In genomic region chr19:15280915-15281683, GRCh38 we compare ENCODE assay signal across 8 cellular contexts. TPM values are rescaled to one million over a fixed set of nuclear protein-coding genes. Genes with fewer than 3 reads are reported as not detected.
DNase-seq lines count a peak whose midpoint lies in the region; ATAC-seq and TF ChIP-seq lines count a peak whose summit lies in the region.

No MANE protein-coding gene starts in this region.

- H3K9me3 Mint-ChIP-seq in CD4-positive, alpha-beta T cell, result no peaks in the 10 kb centered on the region
- H3K9me3 Mint-ChIP-seq in naive thymus-derived CD8-positive, alpha-beta T cell, result no peaks in the 10 kb centered on the region
- no peaks in the 10 kb centered on the region for H3K9me3 Mint-ChIP-seq in T-helper 2 cell treated with Interferon-gamma antibody and Interleukin-4, amounts not matched to agents 5 μg/mL and 100 μg/mL, for 36 hours

- peaks cover 100% of the 10 kb centered on the region for H3K79me2 ChIP-seq in SK-N-SH (ENCODE audit: insufficient read depth)

- H3K4me3 ChIP-seq in LNCaP clone FGC (ENCODE audit: low read depth, low read length) (no peak overlapping the region), SK-N-SH (ENCODE audit: low read depth in 2 of 2, low read length in 1 of 2) (no peak overlapping the region), esophagus squamous epithelium (peak overlapping the region in 1 of 4 donors; percentile 23)

- TF ChIP-seq CTCF in CD4-positive, alpha-beta T cell (IDR thresholded peaks at IDR 0.05), result no peak
- peak; percentile 32 for TF ChIP-seq CTCF in LNCaP clone FGC (IDR thresholded peaks at IDR 0.05; ENCODE audit: control insufficient read depth, extremely low read depth, insufficient read depth)
- peak; percentile 43 for TF ChIP-seq CTCF in SK-N-SH (IDR thresholded peaks at IDR 0.05)
- TF ChIP-seq CTCF in esophagus squamous epithelium (IDR thresholded peaks at IDR 0.05), result peak in 2 of 6 experiments; percentile 12 to 27

- H3K27ac ChIP-seq in CD4-positive, alpha-beta T cell (ENCODE audit: low read depth, low read length), result no peak overlapping the region
- H3K27ac ChIP-seq in SK-N-SH (ENCODE audit: low read depth in 2 of 2, low read length in 1 of 2) (peak overlapping the region; percentile 36 to 86; a peak in 3 of 4 replicates), esophagus squamous epithelium (peak overlapping the region; percentile 59 to 84 (median 76))

- no peak overlapping the region for H2AFZ ChIP-seq in SK-N-SH (ENCODE audit: low read depth)

- no peaks in the 10 kb centered on the region for H3K27me3 ChIP-seq in CD4-positive, alpha-beta T cell (ENCODE audit: control insufficient read depth, insufficient read depth, low read length)
- H3K27me3 ChIP-seq in SK-N-SH (ENCODE audit: insufficient read depth), result no peaks in the 10 kb centered on the region
- no peaks in the 10 kb centered on the region for H3K27me3 ChIP-seq in esophagus squamous epithelium

- POLR2A ChIA-PET in CD4-positive, alpha-beta T cell (lab: Charles Lee), result no interaction called here
- POLR2A ChIA-PET in SK-N-SH (lab: Yijun Ruan, JAX), result interaction anchor here (0.5 to 2.6 kb wide), 5 partner anchors 8 to 138 kb away, joined by 3 to 15 read pairs (median 4); partner anchors contain the start of gene AKAP8L
- POLR2A ChIA-PET in naive thymus-derived CD8-positive, alpha-beta T cell (lab: Charles Lee), result interaction anchor here (0.9 kb wide), 1 partner anchor 22 kb away, joined by 3 read pairs; no protein-coding TSS in a partner anchor

- ATAC-seq in CD4-positive, alpha-beta T cell (ENCODE audit: poor library complexity), result no peak
- no peak for ATAC-seq in naive thymus-derived CD8-positive, alpha-beta T cell
- no peak for ATAC-seq in HG02970 (IDR thresholded peaks at IDR 0.05; ENCODE audit: low FRiP score, unreplicated experiment)

- WGBS in SK-N-SH (ENCODE audit: low lambda C conversion rate), result 20% methylated on average over 12 of the region's 12 CpGs
- WGBS in esophagus squamous epithelium, 2 donors, result 20 to 28% methylated on average over 7 to 11 of the region's 12 CpGs

- H3K4me1 Mint-ChIP-seq in CD4-positive, alpha-beta T cell (ENCODE audit: low read depth), result peaks cover 93% of the 10 kb centered on the region
- H3K4me1 Mint-ChIP-seq in naive thymus-derived CD8-positive, alpha-beta T cell, result peaks cover 44 to 98% (median 94%) of the 10 kb centered on the region in 4 donors
- H3K4me1 Mint-ChIP-seq in T-helper 2 cell treated with Interferon-gamma antibody and Interleukin-4, amounts not matched to agents 5 μg/mL and 100 μg/mL, for 36 hours (ENCODE audit: low read depth), result peaks cover 49% of the 10 kb centered on the region

- no peaks in the 10 kb centered on the region for H3K9me3 ChIP-seq in CD4-positive, alpha-beta T cell (ENCODE audit: control insufficient read depth, low read length)
- H3K9me3 ChIP-seq in SK-N-SH, result no peaks in the 10 kb centered on the region
- H3K9me3 ChIP-seq in esophagus squamous epithelium, result no peaks in the 10 kb centered on the region

- H3K4me3 Mint-ChIP-seq in CD4-positive, alpha-beta T cell, result peak overlapping the region; percentile 51
- peak overlapping the region in 9 of 10 donors; percentile 9 to 66 (median 42) for H3K4me3 Mint-ChIP-seq in naive thymus-derived CD8-positive, alpha-beta T cell
- H3K4me3 Mint-ChIP-seq in T-helper 2 cell treated with Interferon-gamma antibody and Interleukin-4, amounts not matched to agents 5 μg/mL and 100 μg/mL, for 36 hours, result no peak overlapping the region

- TF ChIP-seq EP300 in SK-N-SH (IDR thresholded peaks at IDR 0.05; ENCODE audit: borderline replicate concordance in 1 of 2, low read depth in 1 of 2, low read length in 1 of 2), result peak in 1 of 2 experiments; percentile 48; a peak in 2 of 4 replicates

- H3K27me3 Mint-ChIP-seq in CD4-positive, alpha-beta T cell, result no peaks in the 10 kb centered on the region
- no peaks in the 10 kb centered on the region for H3K27me3 Mint-ChIP-seq in naive thymus-derived CD8-positive, alpha-beta T cell
- H3K27me3 Mint-ChIP-seq in T-helper 2 cell treated with Interferon-gamma antibody and Interleukin-4, amounts not matched to agents 5 μg/mL and 100 μg/mL, for 36 hours (ENCODE audit: low read depth), result no peaks in the 10 kb centered on the region

- H3K4me2 ChIP-seq in SK-N-SH, result peak overlapping the region; percentile 54; the same call in 1 of the 2 replicates

- intact Hi-C loops in CD4-positive, alpha-beta T cell (cut with DNase I, micrococcal nuclease), result no loop called here
- intact Hi-C loops in esophagus squamous epithelium (cut with DNase I), result no loop called here

- peaks cover 3% of the 10 kb centered on the region for H3F3A ChIP-seq in SK-N-SH (replicated peaks; ENCODE audit: insufficient read depth)

- peaks cover 10% of the 10 kb centered on the region for H3K36me3 Mint-ChIP-seq in CD4-positive, alpha-beta T cell (ENCODE audit: low read depth)
- peaks cover 0 to 2% (median 0%) of the 10 kb centered on the region in 3 donors for H3K36me3 Mint-ChIP-seq in naive thymus-derived CD8-positive, alpha-beta T cell
- H3K36me3 Mint-ChIP-seq in T-helper 2 cell treated with Interferon-gamma antibody and Interleukin-4, amounts not matched to agents 5 μg/mL and 100 μg/mL, for 36 hours (ENCODE audit: low read depth), result no peaks in the 10 kb centered on the region

- CTCF ChIA-PET in CD4-positive, alpha-beta T cell (lab: Charles Lee), result no interaction called here
- CTCF ChIA-PET in SK-N-SH (lab: Yijun Ruan, JAX), result interaction anchor here (0.5 to 6.1 kb wide), 15 partner anchors 7 to 127 kb away, joined by 3 to 33 read pairs (median 7); no protein-coding TSS in a partner anchor

- H4K20me1 ChIP-seq in SK-N-SH (ENCODE audit: insufficient read depth), result peaks cover 100% of the 10 kb centered on the region

- H3K4me1 ChIP-seq in SK-N-SH (ENCODE audit: control insufficient read depth in 1 of 2, insufficient read depth in 2 of 2, low read depth in 1 of 2, low read length in 1 of 2) (peaks cover 55 to 78% of the 10 kb centered on the region in 2 experiments), esophagus squamous epithelium (peaks cover 82 to 100% (median 98%) of the 10 kb centered on the region in 3 donors)

- H3K36me3 ChIP-seq in SK-N-SH (replicated peaks in 1 of 2; ENCODE audit: control insufficient read depth in 1 of 2, insufficient read depth in 2 of 2, low read length in 1 of 2), result no peaks in the 10 kb centered on the region
- no peaks in the 10 kb centered on the region for H3K36me3 ChIP-seq in esophagus squamous epithelium

- no peak overlapping the region; the same call in 1 of the 2 replicates for H3K9ac ChIP-seq in SK-N-SH

- no peak for DNase-seq in CD4-positive, alpha-beta T cell
- DNase-seq in LNCaP clone FGC (ENCODE audit: low read depth) (peak; percentile 63), SK-N-SH (peak; percentile 70), esophagus squamous epithelium (lab: John Stamatoyannopoulos, UW) (no peak), RPMI8226 (no peak)
- no peak for DNase-seq in naive thymus-derived CD8-positive, alpha-beta T cell
- no peak for DNase-seq in T-helper 2 cell treated with Interferon-gamma antibody and Interleukin-4, amounts not matched to agents 5 μg/mL and 100 μg/mL, for 36 hours (ENCODE audit: low spot score)

- no peaks in the 10 kb centered on the region for H3K9me2 ChIP-seq in SK-N-SH

- no peak for TF ChIP-seq POLR2A in esophagus squamous epithelium (IDR thresholded peaks at IDR 0.05)

- peak; percentile 64 for TF ChIP-seq RAD21 in SK-N-SH (IDR thresholded peaks at IDR 0.05; ENCODE audit: low read length)

- peak overlapping the region; percentile 75 for H3K27ac Mint-ChIP-seq in CD4-positive, alpha-beta T cell
- peak overlapping the region; percentile 34 to 93 (median 84) for H3K27ac Mint-ChIP-seq in naive thymus-derived CD8-positive, alpha-beta T cell
- no peak overlapping the region for H3K27ac Mint-ChIP-seq in T-helper 2 cell treated with Interferon-gamma antibody and Interleukin-4, amounts not matched to agents 5 μg/mL and 100 μg/mL, for 36 hours

TF ChIP-seq in SK-N-SH, 30 proteins besides CTCF, POLR2A, EP300 and RAD21 (continues in another document):
- TF ChIP-seq POLR2AphosphoS5 (IDR thresholded peaks at IDR 0.05; ENCODE audit: low read depth, low read length), result no peak
- TF ChIP-seq NFIC (IDR thresholded peaks at IDR 0.05; ENCODE audit: borderline replicate concordance), result peak; percentile 63
- TF ChIP-seq MAX (IDR thresholded peaks at IDR 0.05; ENCODE audit: low read depth), result peak; percentile 43; the same call in 1 of the 2 replicates
- peak; percentile 33; the same call in 1 of the 2 replicates for TF ChIP-seq RCOR1 (IDR thresholded peaks at IDR 0.05; ENCODE audit: low read length)
- peak; percentile 45 for TF ChIP-seq CHD2 (IDR thresholded peaks at IDR 0.05; ENCODE audit: low read length, partially characterized antibody)
- TF ChIP-seq SMC3 (IDR thresholded peaks at IDR 0.05; ENCODE audit: low read depth, low read length), result peak; percentile 47
- no peak for TF ChIP-seq FOSL2 (IDR thresholded peaks at IDR 0.05; ENCODE audit: borderline replicate concordance, low read depth)
- peak; percentile 89 for TF ChIP-seq MXI1 (IDR thresholded peaks at IDR 0.05; ENCODE audit: low read depth, low read length)
- peak; percentile 53 for TF ChIP-seq TCF12 (IDR thresholded peaks at IDR 0.05)

RNA-seq across cellular contexts. Expression of gene EPHX3, which starts 48.9 kb away (rescaled TPM):
- total RNA-seq in CD4-positive, alpha-beta T cell, result not detected
- 0.15 and 0.28 TPM in 2 replicates for polyA plus RNA-seq in SK-N-SH (2012; rRNA removed)
- polyA plus RNA-seq in SK-N-SH (2012; cell fraction: cytosol; rRNA removed), result 0.03 and 0.04 TPM in 2 replicates
- polyA plus RNA-seq in SK-N-SH (2012; cell fraction: nucleus; rRNA removed), result 0.65 and 1.2 TPM in 2 replicates
- total RNA-seq in esophagus squamous epithelium, result 10 to 100 TPM; 18.7 to 93.0 (median 48.9) TPM
- total RNA-seq in naive thymus-derived CD8-positive, alpha-beta T cell, result under 1 TPM in 1 of 2 experiments, not detected in 1; 0.65 TPM
- not detected for polyA plus RNA-seq in naive thymus-derived CD8-positive, alpha-beta T cell

RNA-seq across cellular contexts. Expression of gene BRD4, which starts 51.2 kb away (rescaled TPM):
- total RNA-seq in CD4-positive, alpha-beta T cell, result 100 to 1,000 TPM; 101 to 102 TPM
- polyA plus RNA-seq in SK-N-SH (2012; rRNA removed), result 5.6 and 10.0 TPM in 2 replicates
- 7.0 and 8.3 TPM in 2 replicates for polyA plus RNA-seq in SK-N-SH (2012; cell fraction: cytosol; rRNA removed)
- 19.9 and 22.9 TPM in 2 replicates for polyA plus RNA-seq in SK-N-SH (2012; cell fraction: nucleus; rRNA removed)
- 10 to 100 TPM in 3 of 4 donors, 1 to 10 TPM in 1; 7.7 to 38.2 (median 31.3) TPM for total RNA-seq in esophagus squamous epithelium
- 100 to 1,000 TPM; 172 to 180 TPM for total RNA-seq in naive thymus-derived CD8-positive, alpha-beta T cell
- 10 to 100 TPM; 10.6 to 37.2 (median 11.5) TPM for polyA plus RNA-seq in naive thymus-derived CD8-positive, alpha-beta T cell

Comparison
In these comparisons a context has a peak if more than half of its experiments do, and no peak if none do; other contexts are left out.
1. DNase-seq: peak in LNCaP clone FGC (single experiment) and SK-N-SH (single experiment); none in CD4-positive, alpha-beta T cell (0 of 10), esophagus squamous epithelium (single experiment), naive thymus-derived CD8-positive, alpha-beta T cell (0 of 10), RPMI8226 (single experiment) and T-helper 2 cell treated with Interferon-gamma antibody and Interleukin-4, amounts not matched to agents 5 μg/mL and 100 μg/mL, for 36 hours (single experiment).
2. RNA of gene EPHX3, which starts 48.9 kb away (total RNA-seq): 18.7 to 93.0 TPM in esophagus squamous epithelium; 0.65 TPM in naive thymus-derived CD8-positive, alpha-beta T cell and not detected in CD4-positive, alpha-beta T cell; every median in the first group is over 10 times any median in the second.